ENCODE assay signal across 21 cellular contexts in genomic region chr6:73640179-73640750, GRCh38.
"Had no signal": no experiment of that assay in that cellular context is flagged by ENCODE, and none has a peak within 500 bp of the region (broad histone marks: within the 10 kb centered on the region; RNA-seq: fewer than 3 reads in every experiment).

No MANE protein-coding gene starts in this region.

- H3K27ac ChIP-seq: esophagus muscularis mucosa, heart right ventricle, left ventricle myocardium inferior, prostate gland, right atrium auricular region, skin epidermis had no signal

- H3K9me3 ChIP-seq: esophagus muscularis mucosa, heart right ventricle, left ventricle myocardium inferior, prostate gland, right atrium auricular region had no signal

- H3K4me1 ChIP-seq: left ventricle myocardium inferior had no signal

- ATAC-seq: activated CD4-positive, alpha-beta T cell treated with anti-CD3 and anti-CD28 coated beads for 36 hours; activated CD8-positive, alpha-beta memory T cell treated with anti-CD3 and anti-CD28 coated beads, Interleukin-2, amount 10 ng/mL, durations not matched to agents 7 days and 5 days; activated naive CD8-positive, alpha-beta T cell treated with anti-CD3 and anti-CD28 coated beads, Interleukin-2, amount 50 U/mL, for 24 hours; stimulated activated naive CD8-positive, alpha-beta T cell treated with anti-CD3 and anti-CD28 coated beads, Interleukin-15, amount 100 ng/mL, for 72 hours had no signal

- DNase-seq: activated CD4-positive, alpha-beta T cell treated with anti-CD3 and anti-CD28 coated beads for 36 hours; activated CD4-positive, alpha-beta T cell treated with anti-CD3 and anti-CD28 coated beads, Interleukin-2, amount 50 U/mL, for 48 hours; activated CD8-positive, alpha-beta memory T cell treated with anti-CD3 and anti-CD28 coated beads, Interleukin-2, amount 10 ng/mL, durations not matched to agents 7 days and 5 days; activated naive CD4-positive, alpha-beta T cell treated with anti-CD3 and anti-CD28 coated beads for 36 hours; activated naive CD8-positive, alpha-beta T cell treated with anti-CD3 and anti-CD28 coated beads, Interleukin-2, amount 50 U/mL, for 24 hours; activated T-cell treated with anti-CD3 and anti-CD28 coated beads, Interleukin-2, amount 50 U/mL, for 1 hour; anterior cingulate cortex; effector CD4-positive, alpha-beta T cell; heart right ventricle; kidney glomerular epithelial cell; left ventricle myocardium inferior; naive B cell; stimulated activated CD4-positive, alpha-beta T cell treated with anti-CD3 and anti-CD28 coated beads, Interleukin-2, amount 100 ng/mL, for 48 hours; stimulated activated naive CD8-positive, alpha-beta T cell treated with anti-CD3 and anti-CD28 coated beads, Interleukin-15, amount 100 ng/mL, for 72 hours had no signal

- H3K36me3 ChIP-seq: prostate gland had no signal

- H3K4me3 Mint-ChIP-seq: activated CD4-positive, alpha-beta T cell treated with anti-CD3 and anti-CD28 coated beads for 36 hours; activated CD8-positive, alpha-beta memory T cell treated with anti-CD3 and anti-CD28 coated beads, Interleukin-2, amount 10 ng/mL, durations not matched to agents 7 days and 5 days; activated naive CD4-positive, alpha-beta T cell treated with anti-CD3 and anti-CD28 coated beads for 36 hours; activated naive CD8-positive, alpha-beta T cell treated with anti-CD3 and anti-CD28 coated beads, Interleukin-2, amount 50 U/mL, for 24 hours; naive B cell; neural crest cell; stimulated activated naive CD8-positive, alpha-beta T cell treated with anti-CD3 and anti-CD28 coated beads, Interleukin-15, amount 100 ng/mL, for 72 hours; T-helper 2 cell treated with Interferon-gamma antibody and Interleukin-4, amounts not matched to agents 5 μg/mL and 100 μg/mL, for 36 hours; type B pancreatic cell had no signal

- H3K27ac Mint-ChIP-seq: activated CD4-positive, alpha-beta T cell treated with anti-CD3 and anti-CD28 coated beads for 36 hours; activated CD8-positive, alpha-beta memory T cell treated with anti-CD3 and anti-CD28 coated beads, Interleukin-2, amount 10 ng/mL, durations not matched to agents 7 days and 5 days; activated naive CD8-positive, alpha-beta T cell treated with anti-CD3 and anti-CD28 coated beads, Interleukin-2, amount 50 U/mL, for 24 hours; stimulated activated naive CD8-positive, alpha-beta T cell treated with anti-CD3 and anti-CD28 coated beads, Interleukin-15, amount 100 ng/mL, for 72 hours; T-helper 2 cell treated with Interferon-gamma antibody and Interleukin-4, amounts not matched to agents 5 μg/mL and 100 μg/mL, for 36 hours; type B pancreatic cell had no signal

- H3K9me3 Mint-ChIP-seq: activated naive CD4-positive, alpha-beta T cell treated with anti-CD3 and anti-CD28 coated beads for 36 hours; activated naive CD8-positive, alpha-beta T cell treated with anti-CD3 and anti-CD28 coated beads, Interleukin-2, amount 50 U/mL, for 24 hours; naive B cell; neural crest cell; stimulated activated naive CD8-positive, alpha-beta T cell treated with anti-CD3 and anti-CD28 coated beads, Interleukin-15, amount 100 ng/mL, for 72 hours; T-helper 2 cell treated with Interferon-gamma antibody and Interleukin-4, amounts not matched to agents 5 μg/mL and 100 μg/mL, for 36 hours; type B pancreatic cell had no signal

- H3K4me3 ChIP-seq: esophagus muscularis mucosa, heart right ventricle, left ventricle myocardium inferior, prostate gland, right atrium auricular region, skin epidermis had no signal

- H3K27me3 ChIP-seq: esophagus muscularis mucosa, heart right ventricle, right atrium auricular region had no signal

- H3K27me3 Mint-ChIP-seq: activated CD4-positive, alpha-beta T cell treated with anti-CD3 and anti-CD28 coated beads for 36 hours; activated CD8-positive, alpha-beta memory T cell treated with anti-CD3 and anti-CD28 coated beads, Interleukin-2, amount 10 ng/mL, durations not matched to agents 7 days and 5 days; activated naive CD8-positive, alpha-beta T cell treated with anti-CD3 and anti-CD28 coated beads, Interleukin-2, amount 50 U/mL, for 24 hours; naive B cell; stimulated activated naive CD8-positive, alpha-beta T cell treated with anti-CD3 and anti-CD28 coated beads, Interleukin-15, amount 100 ng/mL, for 72 hours; type B pancreatic cell had no signal
